Comparison of ENCODE assay signal across 8 cellular contexts in genomic region chrX:120514236-120514635, GRCh38. TPM values are rescaled to one million over a fixed set of nuclear protein-coding genes. Genes with fewer than 3 reads are reported as not detected.
DNase-seq lines count a peak whose midpoint lies in the region; ATAC-seq and TF ChIP-seq lines count a peak whose summit lies in the region.

No MANE protein-coding gene starts in this region.

- no peaks in the 10 kb centered on the region for H3K9me3 ChIP-seq in transverse colon

- no peaks in the 10 kb centered on the region for H3K27me3 Mint-ChIP-seq in activated CD4-positive, alpha-beta T cell treated with anti-CD3 and anti-CD28 coated beads, Interleukin-2, amount 10 ng/mL, durations not matched to agents 7 days and 5 days
- H3K27me3 Mint-ChIP-seq in activated CD4-positive, alpha-beta T cell treated with anti-CD3 and anti-CD28 coated beads for 36 hours: no peaks in the 10 kb centered on the region
- peaks cover 1% of the 10 kb centered on the region for H3K27me3 Mint-ChIP-seq in endothelial cell (ENCODE audit: unreplicated experiment)

- POLR2A ChIA-PET in activated CD4-positive, alpha-beta T cell treated with anti-CD3 and anti-CD28 coated beads, Interleukin-2, amount 10 ng/mL, durations not matched to agents 7 days and 5 days (lab: Charles Lee): no interaction called here
- POLR2A ChIA-PET in activated CD4-positive, alpha-beta T cell treated with anti-CD3 and anti-CD28 coated beads for 36 hours (lab: Charles Lee): no interaction called here

- DNase-seq in activated CD4-positive, alpha-beta T cell treated with anti-CD3 and anti-CD28 coated beads, Interleukin-2, amount 10 ng/mL, durations not matched to agents 7 days and 5 days: peak; percentile 5
- DNase-seq in activated CD4-positive, alpha-beta T cell treated with anti-CD3 and anti-CD28 coated beads for 36 hours: no peak
- DNase-seq in NCI-H1092 treated with DMSO at 0.1 percent for 48 hours (lab: John Stamatoyannopoulos, UW) (peak; percentile 14), endothelial cell (ENCODE audit: low spot score) (peak; percentile 2), transverse colon (no peak), activated gamma-delta T cell treated with Interleukin-2 at 50 U/mL for 16 hours (no peak)

- H3K4me3 Mint-ChIP-seq in activated CD4-positive, alpha-beta T cell treated with anti-CD3 and anti-CD28 coated beads, Interleukin-2, amount 10 ng/mL, durations not matched to agents 7 days and 5 days: no peak overlapping the region
- no peak overlapping the region for H3K4me3 Mint-ChIP-seq in activated CD4-positive, alpha-beta T cell treated with anti-CD3 and anti-CD28 coated beads for 36 hours
- no peak overlapping the region for H3K4me3 Mint-ChIP-seq in endothelial cell (ENCODE audit: unreplicated experiment)

- no peaks in the 10 kb centered on the region for H3K36me3 ChIP-seq in transverse colon

- no peak for ATAC-seq in activated CD4-positive, alpha-beta T cell treated with anti-CD3 and anti-CD28 coated beads for 36 hours
- ATAC-seq in GM21528 (IDR thresholded peaks at IDR 0.05; ENCODE audit: low FRiP score, unreplicated experiment) (no peak), HG02642 (IDR thresholded peaks at IDR 0.05; ENCODE audit: poor library complexity, unreplicated experiment) (no peak)

- H3K36me3 Mint-ChIP-seq in activated CD4-positive, alpha-beta T cell treated with anti-CD3 and anti-CD28 coated beads, Interleukin-2, amount 10 ng/mL, durations not matched to agents 7 days and 5 days (ENCODE audit: low read depth): no peaks in the 10 kb centered on the region
- no peaks in the 10 kb centered on the region for H3K36me3 Mint-ChIP-seq in activated CD4-positive, alpha-beta T cell treated with anti-CD3 and anti-CD28 coated beads for 36 hours (ENCODE audit: low read depth)
- H3K36me3 Mint-ChIP-seq in endothelial cell (ENCODE audit: low read depth, unreplicated experiment): no peaks in the 10 kb centered on the region

- no peak for TF ChIP-seq CTCF in endothelial cell (IDR thresholded peaks at IDR 0.05; ENCODE audit: unreplicated experiment)
- TF ChIP-seq CTCF in transverse colon (IDR thresholded peaks at IDR 0.05): peak in 3 of 5 experiments; percentile 20 to 35 (median 23)

- H3K4me1 Mint-ChIP-seq in activated CD4-positive, alpha-beta T cell treated with anti-CD3 and anti-CD28 coated beads, Interleukin-2, amount 10 ng/mL, durations not matched to agents 7 days and 5 days: no peaks in the 10 kb centered on the region
- no peaks in the 10 kb centered on the region for H3K4me1 Mint-ChIP-seq in activated CD4-positive, alpha-beta T cell treated with anti-CD3 and anti-CD28 coated beads for 36 hours
- H3K4me1 Mint-ChIP-seq in endothelial cell (ENCODE audit: unreplicated experiment): no peaks in the 10 kb centered on the region

- no peaks in the 10 kb centered on the region for H3K9me3 Mint-ChIP-seq in activated CD4-positive, alpha-beta T cell treated with anti-CD3 and anti-CD28 coated beads, Interleukin-2, amount 10 ng/mL, durations not matched to agents 7 days and 5 days
- H3K9me3 Mint-ChIP-seq in activated CD4-positive, alpha-beta T cell treated with anti-CD3 and anti-CD28 coated beads for 36 hours (ENCODE audit: low read depth): no peaks in the 10 kb centered on the region
- no peaks in the 10 kb centered on the region for H3K9me3 Mint-ChIP-seq in endothelial cell (ENCODE audit: unreplicated experiment)

- TF ChIP-seq EP300 in transverse colon (IDR thresholded peaks at IDR 0.05; ENCODE audit: low read depth): no peak

- CTCF ChIA-PET in activated CD4-positive, alpha-beta T cell treated with anti-CD3 and anti-CD28 coated beads, Interleukin-2, amount 10 ng/mL, durations not matched to agents 7 days and 5 days (lab: Charles Lee): no interaction called here
- CTCF ChIA-PET in activated CD4-positive, alpha-beta T cell treated with anti-CD3 and anti-CD28 coated beads for 36 hours (lab: Charles Lee): interaction anchor here (1.0 kb wide), 1 partner anchor 148 kb away, joined by 3 read pairs; no protein-coding TSS in a partner anchor

- in situ Hi-C loops in transverse colon (cut with MboI; ENCODE audit: low pct_ligation_motif_present in 1 of 4, low pct_unique_long_range_greater_than_20kb in 1 of 4, low sequenced_read_pairs in 3 of 4): loop anchor here in 3 of 4 donors (25.0 kb wide), 2 partner anchors 148 to 248 kb away; no protein-coding TSS in a partner anchor

- no peaks in the 10 kb centered on the region for H3K27me3 ChIP-seq in transverse colon

- no peak overlapping the region for H3K27ac ChIP-seq in transverse colon

- no peak overlapping the region for H3K4me3 ChIP-seq in transverse colon

- 23% methylated on average over 1 of the region's 1 CpG; no CpG with 5 or more reads in 1 of the 2 donors for WGBS in transverse colon (ENCODE audit: low coverage in 1 of 2), 2 donors

- no peaks in the 10 kb centered on the region for H3K4me1 ChIP-seq in transverse colon

- H3K27ac Mint-ChIP-seq in activated CD4-positive, alpha-beta T cell treated with anti-CD3 and anti-CD28 coated beads, Interleukin-2, amount 10 ng/mL, durations not matched to agents 7 days and 5 days: no peak overlapping the region
- H3K27ac Mint-ChIP-seq in activated CD4-positive, alpha-beta T cell treated with anti-CD3 and anti-CD28 coated beads for 36 hours: no peak overlapping the region
- H3K27ac Mint-ChIP-seq in endothelial cell (ENCODE audit: unreplicated experiment): no peak overlapping the region

- intact Hi-C loops in activated CD4-positive, alpha-beta T cell treated with anti-CD3 and anti-CD28 coated beads for 36 hours (cut with DNase I, micrococcal nuclease): loop anchor here in 1 of 2 experiments (5.0 kb wide), 1 partner anchor 33 kb away; no protein-coding TSS in a partner anchor
- intact Hi-C loops in transverse colon (cut with DNase I; ENCODE audit: low total_unique reads): loop anchor here (5.0 kb wide), 1 partner anchor 1638 kb away; no protein-coding TSS in a partner anchor

- TF ChIP-seq POLR2A in transverse colon (IDR thresholded peaks at IDR 0.05): no peak

RNA-seq across cellular contexts. Expression of gene LAMP2, which starts 45.1 kb away (rescaled TPM):
- total RNA-seq in activated CD4-positive, alpha-beta T cell treated with anti-CD3 and anti-CD28 coated beads, Interleukin-2, amount 10 ng/mL, durations not matched to agents 7 days and 5 days: 10 to 100 TPM; 47.7 to 59.5 TPM
- total RNA-seq in activated CD4-positive, alpha-beta T cell treated with anti-CD3 and anti-CD28 coated beads for 36 hours: 10 to 100 TPM; 30.4 to 34.5 TPM
- total RNA-seq in endothelial cell (ENCODE audit: unreplicated experiment): 67.5 TPM
- 10 to 100 TPM; 44.6 to 93.8 (median 66.0) TPM for total RNA-seq in transverse colon

RNA-seq across cellular contexts. Expression of gene CUL4B, which starts 46.5 kb away (rescaled TPM):
- total RNA-seq in activated CD4-positive, alpha-beta T cell treated with anti-CD3 and anti-CD28 coated beads, Interleukin-2, amount 10 ng/mL, durations not matched to agents 7 days and 5 days: 10 to 100 TPM; 44.8 to 46.2 TPM
- 10 to 100 TPM; 49.2 to 49.6 TPM for total RNA-seq in activated CD4-positive, alpha-beta T cell treated with anti-CD3 and anti-CD28 coated beads for 36 hours
- total RNA-seq in endothelial cell (ENCODE audit: unreplicated experiment) (44.3 TPM), transverse colon (10 to 100 TPM; 18.1 to 53.5 (median 30.8) TPM)

Comparison
In these comparisons a context has a peak if more than half of its experiments do, and no peak if none do; other contexts are left out.
1. DNase-seq: peak in activated CD4-positive, alpha-beta T cell treated with anti-CD3 and anti-CD28 coated beads, Interleukin-2, amount 10 ng/mL, durations not matched to agents 7 days and 5 days (single experiment), NCI-H1092 treated with DMSO at 0.1 percent for 48 hours (single experiment) and endothelial cell (single experiment); none in activated CD4-positive, alpha-beta T cell treated with anti-CD3 and anti-CD28 coated beads for 36 hours (single experiment), transverse colon (single experiment) and activated gamma-delta T cell treated with Interleukin-2 at 50 U/mL for 16 hours (single experiment).